In the genomic region with DNA sequence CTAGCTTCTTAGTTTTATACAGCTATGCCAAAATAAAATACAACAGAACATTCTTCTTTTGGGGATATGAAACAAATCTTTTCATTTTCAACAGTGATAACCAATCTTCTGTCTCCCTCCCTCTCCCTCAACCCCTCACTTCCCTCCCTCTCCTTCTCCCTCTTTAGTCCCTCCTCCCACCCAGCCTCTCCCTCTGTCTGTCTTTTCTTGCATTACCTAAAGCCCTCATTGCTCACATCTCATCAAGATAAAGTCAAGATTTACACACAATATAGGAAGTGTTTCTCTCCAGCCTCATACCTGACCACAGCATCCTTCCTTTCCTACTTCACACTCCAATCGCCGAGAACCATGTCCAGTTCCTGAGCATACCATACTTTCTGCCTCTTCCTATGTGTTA, we compare ENCODE assay signal across 24 cellular contexts.
DNase-seq lines count a peak whose midpoint lies in the region; ATAC-seq, FAIRE-seq and TF ChIP-seq lines count a peak whose summit lies in the region.
"Had no signal": no experiment of that assay in that cellular context is flagged by ENCODE, and none has a peak within 500 bp of the region (broad histone marks: within the 10 kb centered on the region; RNA-seq: fewer than 3 reads in every experiment).

No MANE protein-coding gene starts in this region.

- ATAC-seq in HG03439 (IDR thresholded peaks at IDR 0.05; ENCODE audit: unreplicated experiment) (no peak), HG03432 (IDR thresholded peaks at IDR 0.05; ENCODE audit: unreplicated experiment) (no peak)
- no peak for ATAC-seq in CD8-positive, alpha-beta T cell
- ATAC-seq: activated CD8-positive, alpha-beta memory T cell treated with anti-CD3 and anti-CD28 coated beads, Interleukin-2, amount 10 ng/mL, durations not matched to agents 7 days and 5 days; gastrocnemius medialis; GM12878; left ventricle myocardium superior had no signal

- TF ChIP-seq CTCF in HFFc6 (IDR thresholded peaks at IDR 0.05) = no peak
- TF ChIP-seq CTCF in mammary epithelial cell (conservative IDR thresholded peaks at IDR 0.05 in 1 of 2, IDR thresholded peaks at IDR 0.05 in 1 of 2; ENCODE audit: extremely low read depth in 1 of 2, insufficient read depth in 1 of 2, low read depth in 1 of 2, low read length in 2 of 2) = no peak
- TF ChIP-seq CTCF in CD8-positive, alpha-beta T cell (IDR thresholded peaks at IDR 0.05) = no peak

- H3K36me3 ChIP-seq in mammary epithelial cell (ENCODE audit: insufficient read depth, low read length) (no peaks in the 10 kb centered on the region), mucosa of rectum (ENCODE audit: control insufficient read depth in 2 of 2, insufficient read depth in 2 of 2, low read length in 2 of 2) (no peaks in the 10 kb centered on the region), stomach smooth muscle (ENCODE audit: control insufficient read depth in 2 of 2, insufficient read depth in 2 of 2, low read length in 2 of 2) (no peaks in the 10 kb centered on the region)
- H3K36me3 ChIP-seq in CD8-positive, alpha-beta T cell (ENCODE audit: insufficient read depth, low read length) = no peaks in the 10 kb centered on the region
- H3K36me3 ChIP-seq: gastrocnemius medialis, right atrium auricular region had no signal

- H2AFZ ChIP-seq in mammary epithelial cell (ENCODE audit: low read depth, low read length) = no peak overlapping the region

- intact Hi-C loops in mammary epithelial cell (cut with micrococcal nuclease) = no loop called here
- intact Hi-C loops in CD8-positive, alpha-beta T cell (cut with DNase I, micrococcal nuclease) = no loop called here

- no peaks in the 10 kb centered on the region for H3K27me3 ChIP-seq in mammary epithelial cell (ENCODE audit: insufficient read depth, low read length)
- no peaks in the 10 kb centered on the region for H3K27me3 ChIP-seq in mucosa of rectum (ENCODE audit: control insufficient read depth in 2 of 2, insufficient read depth in 2 of 2, low read length in 2 of 2)
- no peaks in the 10 kb centered on the region for H3K27me3 ChIP-seq in stomach smooth muscle (ENCODE audit: control insufficient read depth in 1 of 2, insufficient read depth in 2 of 2, low read length in 2 of 2)
- no peaks in the 10 kb centered on the region for H3K27me3 ChIP-seq in CD8-positive, alpha-beta T cell (ENCODE audit: insufficient read depth, low read length)
- H3K27me3 ChIP-seq: right atrium auricular region had no signal

- H3K36me3 Mint-ChIP-seq in HFFc6 (ENCODE audit: low read depth) = peaks cover 7% of the 10 kb centered on the region
- no peaks in the 10 kb centered on the region for H3K36me3 Mint-ChIP-seq in CD8-positive, alpha-beta T cell
- H3K36me3 Mint-ChIP-seq: activated CD8-positive, alpha-beta memory T cell treated with anti-CD3 and anti-CD28 coated beads, Interleukin-2, amount 10 ng/mL, durations not matched to agents 7 days and 5 days; IgD-negative memory B cell had no signal

- dilution Hi-C loops in mammary epithelial cell (cut with HindIII; ENCODE audit: low sequenced_read_pairs) = loop anchor here (5.0 kb wide), 1 partner anchor 107 kb away; no protein-coding TSS in a partner anchor

- H3K4me1 ChIP-seq in mammary epithelial cell (ENCODE audit: insufficient read depth, low read length) (peaks cover 52% of the 10 kb centered on the region), mucosa of rectum (ENCODE audit: control insufficient read depth in 2 of 2, insufficient read depth in 2 of 2, low read length in 2 of 2) (peaks cover 28 to 58% of the 10 kb centered on the region in 2 donors), stomach smooth muscle (ENCODE audit: control insufficient read depth, insufficient read depth, low read length) (peaks cover 5% of the 10 kb centered on the region)
- no peaks in the 10 kb centered on the region for H3K4me1 ChIP-seq in CD8-positive, alpha-beta T cell (ENCODE audit: insufficient read depth, low read length)

- POLR2A ChIA-PET in CD8-positive, alpha-beta T cell (lab: Charles Lee) = no interaction called here

- no peak for FAIRE-seq in urothelium cell line (lab: Jason Lieb, UNC)
- FAIRE-seq: GM12878 had no signal

- BruUV-seq in mammary epithelial cell (replicated peaks; lab: Mats Ljungman, UMichigan) = no TSS peak

- H4K20me1 ChIP-seq in mammary epithelial cell (ENCODE audit: insufficient read depth, low read length) = no peaks in the 10 kb centered on the region

- H3K27ac Mint-ChIP-seq in HFFc6 = peak overlapping the region; percentile 94
- no peak overlapping the region for H3K27ac Mint-ChIP-seq in CD8-positive, alpha-beta T cell
- H3K27ac Mint-ChIP-seq: activated CD8-positive, alpha-beta memory T cell treated with anti-CD3 and anti-CD28 coated beads, Interleukin-2, amount 10 ng/mL, durations not matched to agents 7 days and 5 days; B cell; IgD-negative memory B cell had no signal

- peaks cover 4% of the 10 kb centered on the region for H3K79me2 ChIP-seq in mammary epithelial cell (ENCODE audit: insufficient read depth, low read length)

- H3K4me2 ChIP-seq in mammary epithelial cell (ENCODE audit: insufficient read depth, low read depth, low read length) = no peak overlapping the region

- CTCF ChIA-PET in mammary epithelial cell (lab: Charles Lee; ENCODE audit: low non-redundant PET) = no interaction called here
- CTCF ChIA-PET in CD8-positive, alpha-beta T cell (lab: Charles Lee) = no interaction called here

- no peak overlapping the region for H3K4me3 Mint-ChIP-seq in HFFc6
- H3K4me3 Mint-ChIP-seq in CD8-positive, alpha-beta T cell = no peak overlapping the region
- H3K4me3 Mint-ChIP-seq: activated CD8-positive, alpha-beta memory T cell treated with anti-CD3 and anti-CD28 coated beads, Interleukin-2, amount 10 ng/mL, durations not matched to agents 7 days and 5 days; B cell; IgD-negative memory B cell had no signal

- H3K9ac ChIP-seq in mammary epithelial cell (ENCODE audit: insufficient read depth, low read length) (no peak overlapping the region), mucosa of rectum (ENCODE audit: low read depth in 1 of 2, low read length in 2 of 2) (no peak overlapping the region), stomach smooth muscle (ENCODE audit: low read length in 2 of 2) (peak overlapping the region in 1 of 2 donors; percentile 60)

- peak overlapping the region; percentile 98 for H3K27ac ChIP-seq in mammary epithelial cell (ENCODE audit: insufficient read depth, low read depth, low read length)
- H3K27ac ChIP-seq in mucosa of rectum (ENCODE audit: low read depth in 2 of 2, low read length in 2 of 2) = peak overlapping the region; percentile 38 to 63
- peak overlapping the region; percentile 68 for H3K27ac ChIP-seq in stomach smooth muscle (ENCODE audit: low read length)
- H3K27ac ChIP-seq in CD8-positive, alpha-beta T cell (ENCODE audit: low read depth, low read length) = no peak overlapping the region
- H3K27ac ChIP-seq: gastrocnemius medialis had no signal

- no peaks in the 10 kb centered on the region for H3K27me3 Mint-ChIP-seq in HFFc6 (ENCODE audit: insufficient read depth)
- H3K27me3 Mint-ChIP-seq in CD8-positive, alpha-beta T cell (ENCODE audit: low read depth) = peaks cover 26% of the 10 kb centered on the region

- 100% methylated on average over 2 of the region's 2 CpGs for WGBS in mammary epithelial cell (ENCODE audit: low coverage, missing lambda C conversion rate)

- no peaks in the 10 kb centered on the region for H3K9me3 ChIP-seq in mammary epithelial cell (replicated peaks; ENCODE audit: insufficient read depth, low read length)
- no peaks in the 10 kb centered on the region for H3K9me3 ChIP-seq in mucosa of rectum (ENCODE audit: control insufficient read depth in 2 of 2, low read length in 2 of 2)
- H3K9me3 ChIP-seq in stomach smooth muscle (ENCODE audit: control insufficient read depth in 2 of 2, low read length in 2 of 2) = no peaks in the 10 kb centered on the region
- H3K9me3 ChIP-seq in CD8-positive, alpha-beta T cell (ENCODE audit: low read length) = no peaks in the 10 kb centered on the region
- H3K9me3 ChIP-seq: gastrocnemius medialis, right atrium auricular region had no signal

- H3K9me3 Mint-ChIP-seq in HFFc6 = no peaks in the 10 kb centered on the region
- H3K9me3 Mint-ChIP-seq in CD8-positive, alpha-beta T cell = no peaks in the 10 kb centered on the region
- H3K9me3 Mint-ChIP-seq: IgD-negative memory B cell had no signal

- peaks cover 83% of the 10 kb centered on the region for H3K4me1 Mint-ChIP-seq in HFFc6 (ENCODE audit: low read depth)
- H3K4me1 Mint-ChIP-seq in CD8-positive, alpha-beta T cell (ENCODE audit: low read depth) = no peaks in the 10 kb centered on the region
- H3K4me1 Mint-ChIP-seq: B cell, IgD-negative memory B cell had no signal

- DNase-seq in HFFc6 (no peak), mammary epithelial cell (no peak), urothelium cell line (ENCODE audit: low spot score) (no peak)
- no peak for DNase-seq in CD8-positive, alpha-beta T cell
- DNase-seq: activated CD4-positive, alpha-beta T cell treated with anti-CD3 and anti-CD28 coated beads for 1 hour; activated CD8-positive, alpha-beta memory T cell treated with anti-CD3 and anti-CD28 coated beads, Interleukin-2, amount 10 ng/mL, durations not matched to agents 7 days and 5 days; activated gamma-delta T cell; amygdala; gastrocnemius medialis; GDM1; left ventricle myocardium superior; MV-4-11; NCI-H2081; NCI-H524 treated with DMSO at 0.1 percent for 48 hours; stimulated activated CD4-positive, alpha-beta T cell treated with anti-CD3 and anti-CD28 coated beads, Interleukin-2, amount 100 ng/mL, for 24 hours; T1000 had no signal

- in situ Hi-C loops in mammary epithelial cell (cut with MboI; ENCODE audit: low sequenced_read_pairs in 2 of 2) = no loop called here

- H3K4me3 ChIP-seq in mammary epithelial cell (replicated peaks in 1 of 3; ENCODE audit: insufficient read depth in 1 of 3, low read depth in 2 of 3, low read length in 3 of 3) = no peak overlapping the region
- H3K4me3 ChIP-seq in mucosa of rectum (ENCODE audit: low read length in 2 of 2) = no peak overlapping the region
- H3K4me3 ChIP-seq in stomach smooth muscle (ENCODE audit: low read length in 2 of 2) = no peak overlapping the region
- no peak overlapping the region for H3K4me3 ChIP-seq in CD8-positive, alpha-beta T cell (ENCODE audit: low read depth, low read length)
- H3K4me3 ChIP-seq: gastrocnemius medialis, GM12878, right atrium auricular region had no signal
